In genomic region chr20:38034961-38035360, GRCh38 we compare ENCODE assay signal across 9 cellular contexts. TPM values are rescaled to one million over a fixed set of nuclear protein-coding genes. Genes with fewer than 3 reads are reported as not detected.
DNase-seq lines count a peak whose midpoint lies in the region; ATAC-seq and TF ChIP-seq lines count a peak whose summit lies in the region.
"Had no signal": no experiment of that assay in that cellular context is flagged by ENCODE, and none has a peak within 500 bp of the region (broad histone marks: within the 10 kb centered on the region; RNA-seq: fewer than 3 reads in every experiment).

No MANE protein-coding gene starts in this region.

- peaks cover 1% of the 10 kb centered on the region for H3K27me3 Mint-ChIP-seq in IgD-negative memory B cell
- H3K27me3 Mint-ChIP-seq in chondrocyte (ENCODE audit: low read depth) = no peaks in the 10 kb centered on the region
- no peaks in the 10 kb centered on the region for H3K27me3 Mint-ChIP-seq in naive thymus-derived CD8-positive, alpha-beta T cell

- no peak for ATAC-seq in naive thymus-derived CD8-positive, alpha-beta T cell
- no peak for ATAC-seq in GM18873 (IDR thresholded peaks at IDR 0.05; ENCODE audit: low FRiP score, unreplicated experiment)
- no peak for ATAC-seq in GM18909 (IDR thresholded peaks at IDR 0.05; ENCODE audit: poor library complexity, unreplicated experiment)
- no peak for ATAC-seq in HG03439 (IDR thresholded peaks at IDR 0.05; ENCODE audit: unreplicated experiment)
- no peak for ATAC-seq in sciatic nerve

- H3K9me3 Mint-ChIP-seq in IgD-negative memory B cell (no peaks in the 10 kb centered on the region), chondrocyte (ENCODE audit: low read depth) (no peaks in the 10 kb centered on the region)
- H3K9me3 Mint-ChIP-seq in naive thymus-derived CD8-positive, alpha-beta T cell = no peaks in the 10 kb centered on the region

- H3K4me1 Mint-ChIP-seq in IgD-negative memory B cell (peaks cover 46 to 56% (median 53%) of the 10 kb centered on the region in 3 donors), chondrocyte (ENCODE audit: low read depth) (peaks cover 44% of the 10 kb centered on the region)
- H3K4me1 Mint-ChIP-seq in naive thymus-derived CD8-positive, alpha-beta T cell = peaks cover 28 to 75% (median 65%) of the 10 kb centered on the region in 4 donors

- H3K36me3 Mint-ChIP-seq in IgD-negative memory B cell = peaks cover 2% of the 10 kb centered on the region
- H3K36me3 Mint-ChIP-seq in chondrocyte (ENCODE audit: low read depth) = no peaks in the 10 kb centered on the region
- peaks cover 0 to 36% (median 2%) of the 10 kb centered on the region in 3 donors for H3K36me3 Mint-ChIP-seq in naive thymus-derived CD8-positive, alpha-beta T cell

- TF ChIP-seq CTCF in AG10803 (conservative IDR thresholded peaks at IDR 0.05; ENCODE audit: low read length) (no peak), chondrocyte (IDR thresholded peaks at IDR 0.05) (no peak)

- DNase-seq in AG10803 (ENCODE audit: low read depth) = no peak
- no peak for DNase-seq in chondrocyte (ENCODE audit: low spot score)
- no peak for DNase-seq in naive thymus-derived CD8-positive, alpha-beta T cell
- no peak for DNase-seq in sciatic nerve (ENCODE audit: low spot score)
- DNase-seq: NCI-H187 had no signal

- peak overlapping the region; percentile 98 for H3K4me3 ChIP-seq in AG10803 (ENCODE audit: low read length)

- H3K4me3 Mint-ChIP-seq in IgD-negative memory B cell = peak overlapping the region; percentile 96 to 100 (median 98)
- H3K4me3 Mint-ChIP-seq in chondrocyte (ENCODE audit: unreplicated experiment) = peak overlapping the region; percentile 87
- H3K4me3 Mint-ChIP-seq in naive thymus-derived CD8-positive, alpha-beta T cell = peak overlapping the region; percentile 90 to 99 (median 97)

- H3K27ac Mint-ChIP-seq in IgD-negative memory B cell (peak overlapping the region in 2 of 3 donors; percentile 95 to 100), chondrocyte (ENCODE audit: unreplicated experiment) (no peak overlapping the region)
- H3K27ac Mint-ChIP-seq in naive thymus-derived CD8-positive, alpha-beta T cell = peak overlapping the region; percentile 1 to 99 (median 99)

- POLR2A ChIA-PET in naive thymus-derived CD8-positive, alpha-beta T cell (lab: Charles Lee) = interaction anchor here (2.0 kb wide), 1 partner anchor 9 kb away, joined by 7 read pairs; no protein-coding TSS in a partner anchor

- intact Hi-C loops in sciatic nerve (cut with DNase I) = no loop called here

RNA-seq across cellular contexts. Expression of gene RPRD1B, which starts 1.4 kb away (rescaled TPM):
- 4.0 TPM for polyA plus RNA-seq in IgD-negative memory B cell
- total RNA-seq in chondrocyte (16.9 to 21.6 TPM (median 19.3 TPM) in 3 replicates), sciatic nerve (41.9 TPM)
- total RNA-seq in naive thymus-derived CD8-positive, alpha-beta T cell = 10 to 100 TPM; 41.9 to 48.1 TPM
- polyA plus RNA-seq in naive thymus-derived CD8-positive, alpha-beta T cell = 1 to 10 TPM; 2.9 to 4.9 (median 4.0) TPM

RNA-seq across cellular contexts. Expression of gene TTI1, which starts 1.7 kb away (rescaled TPM):
- polyA plus RNA-seq in IgD-negative memory B cell = 14.4 TPM
- total RNA-seq in chondrocyte (10.6 to 16.1 TPM (median 10.8 TPM) in 3 replicates), sciatic nerve (15.2 TPM)
- total RNA-seq in naive thymus-derived CD8-positive, alpha-beta T cell = 10 to 100 TPM; 25.9 to 27.1 TPM
- 10 to 100 TPM; 10.0 to 15.3 (median 12.0) TPM for polyA plus RNA-seq in naive thymus-derived CD8-positive, alpha-beta T cell
